ENCODE assay signal across 1 cellular context in genomic region chr21:43301424-43302355, GRCh38.
TF ChIP-seq lines count a peak whose summit lies in the region.

No MANE protein-coding gene starts in this region.

TF ChIP-seq in HepG2, 621 proteins besides CTCF, POLR2A, EP300 and RAD21 (continued from another document):
- TF ChIP-seq ZNF687 (CRISPR knock-in tag; IDR thresholded peaks at IDR 0.05) (peak; percentile 8; the same call in 1 of the 2 replicates), CAMTA2 (CRISPR knock-in tag; IDR thresholded peaks at IDR 0.05; ENCODE audit: borderline replicate concordance) (no peak), RBAK (CRISPR knock-in tag; IDR thresholded peaks at IDR 0.05) (0 out of 2 replicates have a peak, but pooled peaks have one; percentile 75)
TF ChIP-seq in HepG2: peak in this region for 5.
